Comparison of ENCODE assay signal across 30 cellular contexts in the genomic region with DNA sequence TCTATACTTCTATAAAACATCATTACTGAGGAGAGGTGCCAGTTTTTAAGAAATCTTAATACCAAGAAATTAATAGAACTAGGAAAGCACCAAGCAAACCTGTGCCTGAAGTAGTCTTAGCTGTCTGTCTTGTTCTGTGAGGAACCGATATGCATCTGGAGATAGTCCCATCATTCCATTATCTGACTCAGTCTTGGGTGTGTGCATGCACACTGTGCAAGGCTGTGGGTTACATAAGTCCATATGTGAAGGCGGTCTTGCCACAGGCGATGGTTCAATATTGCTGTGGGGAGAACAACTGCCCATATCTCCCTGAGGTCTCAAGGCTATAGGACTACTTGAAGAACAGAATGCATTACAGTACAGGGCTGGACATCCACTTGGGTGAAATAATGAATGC. TPM values are rescaled to one million over a fixed set of nuclear protein-coding genes. Genes with fewer than 3 reads are reported as not detected.
DNase-seq lines count a peak whose midpoint lies in the region; ATAC-seq and TF ChIP-seq lines count a peak whose summit lies in the region.
"Had no signal": no experiment of that assay in that cellular context is flagged by ENCODE, and none has a peak within 500 bp of the region (broad histone marks: within the 10 kb centered on the region; RNA-seq: fewer than 3 reads in every experiment).

No MANE protein-coding gene starts in this region.

- H3K9me3 ChIP-seq in GM23248 (ENCODE audit: low read depth), result no peaks in the 10 kb centered on the region
- no peaks in the 10 kb centered on the region for H3K9me3 ChIP-seq in mammary epithelial cell (replicated peaks; ENCODE audit: insufficient read depth, low read length)
- no peaks in the 10 kb centered on the region for H3K9me3 ChIP-seq in OCI-LY7 (ENCODE audit: low read length)
- H3K9me3 ChIP-seq in HAP-1, result no peaks in the 10 kb centered on the region
- H3K9me3 ChIP-seq: ascending aorta, BLaER1, gastroesophageal sphincter, right atrium auricular region, testis had no signal

- H3K27me3 ChIP-seq in GM23248 (replicated peaks; ENCODE audit: insufficient read depth) (no peaks in the 10 kb centered on the region), mammary epithelial cell (ENCODE audit: insufficient read depth, low read length) (no peaks in the 10 kb centered on the region), HAP-1 (ENCODE audit: low read depth) (no peaks in the 10 kb centered on the region)
- H3K27me3 ChIP-seq: ascending aorta, BLaER1, gastroesophageal sphincter, right atrium auricular region, testis had no signal

- dilution Hi-C loops in mammary epithelial cell (cut with HindIII; ENCODE audit: low sequenced_read_pairs), result loop anchor here (5.0 kb wide), 1 partner anchor 98 kb away; no protein-coding TSS in a partner anchor

- DNase-seq in AG09309 (ENCODE audit: low read depth) (peak; percentile 10), GM23248 (peak; percentile 56), mammary epithelial cell (peak; percentile 35), foreskin fibroblast (peak; percentile 26 to 71), NCI-H2196 treated with DMSO at 0.1 percent for 48 hours (lab: John Stamatoyannopoulos, UW; ENCODE audit: unreplicated experiment) (no peak), OCI-LY7 (ENCODE audit: low spot score) (no peak), HAP-1 (ENCODE audit: low spot score in 2 of 2) (no peak)
- DNase-seq: activated CD4-positive, alpha-beta T cell treated with anti-CD3 and anti-CD28 coated beads for 4 hours; activated effector memory CD4-positive, alpha-beta T cell treated with anti-CD3 and anti-CD28 coated beads, Interleukin-2, amount 50 U/mL, for 16 hours; activated naive CD8-positive, alpha-beta T cell treated with anti-CD3 and anti-CD28 coated beads, Interleukin-2, amount 10 ng/mL, durations not matched to agents 7 days and 5 days; effector CD8-positive, alpha-beta T cell; NCI-H446; NCI-H748 treated with DMSO at 0.1 percent for 48 hours; stimulated activated CD4-positive, alpha-beta T cell treated with anti-CD3 and anti-CD28 coated beads, Interleukin-1b, Interleukin-23, amount 100 ng/mL, for 48 hours; stimulated activated naive CD4-positive, alpha-beta T cell treated with Interleukin-2 at 50 U/mL for 16 hours; SW 1271; T1000; testis; WERI-Rb-1 had no signal

- H3K9ac ChIP-seq in GM23248, result no peak overlapping the region
- no peak overlapping the region for H3K9ac ChIP-seq in mammary epithelial cell (ENCODE audit: insufficient read depth, low read length)
- H3K9ac ChIP-seq: BLaER1 had no signal

- H3K9me2 ChIP-seq in GM23248 (ENCODE audit: insufficient read depth) (no peaks in the 10 kb centered on the region), OCI-LY7 (ENCODE audit: insufficient read depth, low read length) (no peaks in the 10 kb centered on the region)

- H3K36me3 ChIP-seq in GM23248 (ENCODE audit: low read depth) (no peaks in the 10 kb centered on the region; the same call in 1 of the 2 replicates), mammary epithelial cell (ENCODE audit: insufficient read depth, low read length) (peaks cover 20% of the 10 kb centered on the region), OCI-LY7 (ENCODE audit: insufficient read depth, low read length) (peaks cover 93% of the 10 kb centered on the region), HAP-1 (replicated peaks) (peaks cover 57% of the 10 kb centered on the region)
- H3K36me3 ChIP-seq: ascending aorta, gastroesophageal sphincter, right atrium auricular region had no signal

- CTCF ChIA-PET in mammary epithelial cell (lab: Charles Lee; ENCODE audit: low non-redundant PET) (no interaction called here), OCI-LY7 (lab: Charles Lee; ENCODE audit: unreplicated experiment) (no interaction called here)

- TF ChIP-seq CTCF in AG09309 (IDR thresholded peaks at IDR 0.05; ENCODE audit: control insufficient read depth, insufficient read depth, low read depth, low read length, missing control alignments) (no peak), mammary epithelial cell (conservative IDR thresholded peaks at IDR 0.05 in 1 of 2, IDR thresholded peaks at IDR 0.05 in 1 of 2; ENCODE audit: extremely low read depth in 1 of 2, insufficient read depth in 1 of 2, low read depth in 1 of 2, low read length in 2 of 2) (no peak), foreskin fibroblast (IDR thresholded peaks at IDR 0.05; ENCODE audit: low read depth, low read length) (no peak), OCI-LY7 (conservative IDR thresholded peaks at IDR 0.05; ENCODE audit: low read length) (no peak)

- H3K79me2 ChIP-seq in GM23248 (ENCODE audit: insufficient read depth) (peaks cover 46% of the 10 kb centered on the region; the same call in 1 of the 2 replicates), mammary epithelial cell (ENCODE audit: insufficient read depth, low read length) (peaks cover 30% of the 10 kb centered on the region), OCI-LY7 (ENCODE audit: insufficient read depth, low read depth, low read length) (peaks cover 51% of the 10 kb centered on the region)

- H4K20me1 ChIP-seq in GM23248 (ENCODE audit: insufficient read depth), result no peaks in the 10 kb centered on the region
- no peaks in the 10 kb centered on the region for H4K20me1 ChIP-seq in mammary epithelial cell (ENCODE audit: insufficient read depth, low read length)
- peaks cover 17% of the 10 kb centered on the region for H4K20me1 ChIP-seq in OCI-LY7 (ENCODE audit: insufficient read depth, low read length)
- H4K20me1 ChIP-seq: BLaER1 had no signal

- BruUV-seq in mammary epithelial cell (replicated peaks; lab: Mats Ljungman, UMichigan) (no TSS peak), OCI-LY7 (replicated peaks; lab: Mats Ljungman, UMichigan) (no TSS peak)

- H3K4me1 ChIP-seq in GM23248 (ENCODE audit: insufficient read depth), result peaks cover 6% of the 10 kb centered on the region; the same call in 1 of the 2 replicates
- H3K4me1 ChIP-seq in mammary epithelial cell (ENCODE audit: insufficient read depth, low read length), result no peaks in the 10 kb centered on the region
- no peaks in the 10 kb centered on the region for H3K4me1 ChIP-seq in OCI-LY7 (ENCODE audit: insufficient read depth, low read length, poor library complexity, severe bottlenecking)
- no peaks in the 10 kb centered on the region for H3K4me1 ChIP-seq in HAP-1
- H3K4me1 ChIP-seq: ascending aorta, BLaER1, gastroesophageal sphincter, right atrium auricular region, testis had no signal

- 55 to 65% methylated on average over 3 of the region's 3 CpGs for WGBS in GM23248 (ENCODE audit: low coverage in 1 of 2, low lambda C conversion rate in 2 of 2, missing lambda C conversion rate in 2 of 2), 2 experiments
- 93% methylated on average over 3 of the region's 3 CpGs for WGBS in mammary epithelial cell (ENCODE audit: low coverage, missing lambda C conversion rate)

- POLR2A ChIA-PET in OCI-LY7 (lab: Charles Lee), result no interaction called here

- no peak overlapping the region for H3K4me3 ChIP-seq in AG09309 (ENCODE audit: control insufficient read depth, low read depth, low read length)
- H3K4me3 ChIP-seq in GM23248, result no peak overlapping the region
- H3K4me3 ChIP-seq in mammary epithelial cell (replicated peaks in 1 of 3; ENCODE audit: insufficient read depth in 1 of 3, low read depth in 2 of 3, low read length in 3 of 3), result no peak overlapping the region
- H3K4me3 ChIP-seq in foreskin fibroblast (ENCODE audit: low read depth in 1 of 2, low read length in 2 of 2), result no peak overlapping the region
- H3K4me3 ChIP-seq in OCI-LY7 (ENCODE audit: low read depth, low read length, poor library complexity, severe bottlenecking), result no peak overlapping the region
- H3K4me3 ChIP-seq in HAP-1, result no peak overlapping the region
- H3K4me3 ChIP-seq: ascending aorta, BLaER1, coronary artery, gastroesophageal sphincter, lung, right atrium auricular region, testis had no signal

- in situ Hi-C loops in GM23248 (cut with MboI), result no loop called here
- in situ Hi-C loops in mammary epithelial cell (cut with MboI; ENCODE audit: low sequenced_read_pairs in 2 of 2), result no loop called here
- in situ Hi-C loops in HAP-1 (cut with MboI; ENCODE audit: low sequenced_read_pairs), result no loop called here

- intact Hi-C loops in mammary epithelial cell (cut with micrococcal nuclease) (no loop called here), OCI-LY7 (cut with micrococcal nuclease; ENCODE audit: unreplicated experiment) (no loop called here)

- no peak for ATAC-seq in HG02759 (IDR thresholded peaks at IDR 0.05; ENCODE audit: unreplicated experiment)
- ATAC-seq: gastroesophageal sphincter, Panc1 had no signal

- H2AFZ ChIP-seq in GM23248 (no peak overlapping the region), mammary epithelial cell (ENCODE audit: low read depth, low read length) (no peak overlapping the region), OCI-LY7 (ENCODE audit: low read length) (no peak overlapping the region)

- H3F3A ChIP-seq in GM23248 (ENCODE audit: insufficient read depth), result 0 out of 2 replicates have a peak, but pooled peaks cover 4% of the 10 kb centered on the region

- H3K27ac ChIP-seq in GM23248 (no peak overlapping the region), mammary epithelial cell (ENCODE audit: insufficient read depth, low read depth, low read length) (no peak overlapping the region), OCI-LY7 (ENCODE audit: low read depth, low read length, poor library complexity, severe bottlenecking) (no peak overlapping the region)
- H3K27ac ChIP-seq: ascending aorta, BLaER1, coronary artery, gastroesophageal sphincter, right atrium auricular region, testis, WERI-Rb-1 had no signal

- no peak overlapping the region for H3K4me2 ChIP-seq in GM23248 (ENCODE audit: unreplicated experiment)
- no peak overlapping the region for H3K4me2 ChIP-seq in mammary epithelial cell (ENCODE audit: insufficient read depth, low read depth, low read length)
- H3K4me2 ChIP-seq in OCI-LY7 (ENCODE audit: low read length), result no peak overlapping the region
- H3K4me2 ChIP-seq: BLaER1 had no signal

RNA-seq across cellular contexts. Expression of a gene that starts 33.8 kb away (rescaled TPM):
- total RNA-seq in GM23248 (2014; rRNA removed; shearing (Covaris generic)), result 10.0 and 17.1 TPM in 2 replicates
- polyA plus RNA-seq in GM23248 (2016; fragmentation: Nextera tagmentation; extraction: Ambion mirVana) (5.6 and 7.2 TPM in 2 replicates), mammary epithelial cell (17.6 TPM)
- total RNA-seq in mammary epithelial cell (10 to 100 TPM in 1 of 2 donors, 1 to 10 TPM in 1; 8.0 to 17.9 TPM), OCI-LY7 (2022) (54.0 and 60.0 TPM in 2 replicates)
- 19.6 TPM for polyA minus RNA-seq in mammary epithelial cell
- 39.8 and 46.6 TPM in 2 replicates for total RNA-seq in OCI-LY7 (2014; rRNA removed; shearing (Covaris generic))

RNA-seq across cellular contexts. Expression of a gene that starts 48.1 kb away (rescaled TPM):
- total RNA-seq in GM23248 (2014; rRNA removed; shearing (Covaris generic)), result not detected in 2 replicates
- polyA plus RNA-seq in GM23248 (2016; fragmentation: Nextera tagmentation; extraction: Ambion mirVana), result not detected in 2 replicates
- total RNA-seq in mammary epithelial cell, result not detected
- polyA plus RNA-seq in mammary epithelial cell, result not detected
- not detected for polyA minus RNA-seq in mammary epithelial cell
- total RNA-seq in OCI-LY7 (2014; rRNA removed; shearing (Covaris generic)), result not detected in 2 replicates
- total RNA-seq in OCI-LY7 (2022), result not detected in 2 replicates
- total RNA-seq: activated CD8-positive, alpha-beta memory T cell treated with anti-CD3 and anti-CD28 coated beads for 36 hours; activated naive CD8-positive, alpha-beta T cell treated with anti-CD3 and anti-CD28 coated beads, Interleukin-2, amount 10 ng/mL, durations not matched to agents 7 days and 5 days; G401; osteocyte had no signal

RNA-seq across cellular contexts. Expression of a gene that starts 53.4 kb away (rescaled TPM):
- total RNA-seq in GM23248 (2014; rRNA removed; shearing (Covaris generic)), result 137 and 146 TPM in 2 replicates
- polyA plus RNA-seq in GM23248 (2016; fragmentation: Nextera tagmentation; extraction: Ambion mirVana), result 141 and 144 TPM in 2 replicates
- 10 to 100 TPM; 94.5 to 96.6 TPM for total RNA-seq in mammary epithelial cell
- 28.6 TPM for polyA plus RNA-seq in mammary epithelial cell
- polyA minus RNA-seq in mammary epithelial cell, result 16.7 TPM
- total RNA-seq in OCI-LY7 (2014; rRNA removed; shearing (Covaris generic)), result 54.2 and 59.2 TPM in 2 replicates
- 85.8 and 87.5 TPM in 2 replicates for total RNA-seq in OCI-LY7 (2022)

Comparison
In these comparisons a context has a peak if more than half of its experiments do, and no peak if none do; other contexts are left out.
1. DNase-seq: peak in AG09309 (single experiment), GM23248 (single experiment), mammary epithelial cell (single experiment) and foreskin fibroblast (2 of 2); none in NCI-H2196 treated with DMSO at 0.1 percent for 48 hours (single experiment), OCI-LY7 (single experiment) and HAP-1 (0 of 2).